In the genomic region with DNA sequence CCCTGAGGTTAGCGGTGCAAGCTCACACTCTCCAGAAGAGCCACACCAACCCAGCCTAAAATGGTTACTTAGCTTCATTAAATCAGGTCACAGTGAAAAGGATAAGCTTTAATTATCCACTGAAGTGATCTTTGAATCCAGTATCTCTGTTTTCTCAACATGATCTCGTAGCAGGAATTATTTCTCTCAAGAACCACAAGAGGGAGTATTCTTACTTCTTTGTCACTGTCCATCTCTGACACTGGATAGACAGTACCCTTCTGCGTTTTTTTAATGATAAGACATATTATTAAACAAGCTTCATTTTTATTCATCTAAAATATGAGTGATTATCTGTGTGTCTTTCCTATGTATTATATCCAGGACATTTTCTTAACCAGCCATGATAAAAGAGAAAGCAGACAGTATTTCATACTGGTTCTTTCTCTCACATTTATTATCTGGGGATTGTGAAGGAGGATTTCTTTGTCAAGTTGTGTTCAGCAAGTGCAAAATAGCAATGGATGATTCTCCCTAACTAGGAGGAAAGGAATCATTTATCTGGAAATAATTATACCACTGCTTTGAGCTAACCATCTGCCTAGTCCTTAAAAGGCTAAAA, we compare ENCODE assay signal across 9 cellular contexts.
A peak's percentile ranks its signal among the peaks of the same experiment; 100 is the strongest.
DNase-seq lines count a peak whose midpoint lies in the region; ATAC-seq lines count a peak whose summit lies in the region.
"Had no signal": no experiment of that assay in that cellular context is flagged by ENCODE, and none has a peak within 500 bp of the region (broad histone marks: within the 10 kb centered on the region; RNA-seq: fewer than 3 reads in every experiment).

No MANE protein-coding gene starts in this region.

- H3K4me1 Mint-ChIP-seq in stimulated activated memory B cell treated with anti-CD40 and anti-IgM and Interleukin-4, amounts not matched to agents 10 μg/mL and 1 μg/mL and 100 μg/mL, for 72 hours, result no peaks in the 10 kb centered on the region
- H3K4me1 Mint-ChIP-seq: activated naive CD4-positive, alpha-beta T cell treated with anti-CD3 and anti-CD28 coated beads, Interleukin-2, amount 50 U/mL, for 24 hours had no signal

- no peaks in the 10 kb centered on the region for H3K9me3 Mint-ChIP-seq in stimulated activated memory B cell treated with anti-CD40 and anti-IgM and Interleukin-4, amounts not matched to agents 10 μg/mL and 1 μg/mL and 100 μg/mL, for 72 hours
- H3K9me3 Mint-ChIP-seq: activated naive CD4-positive, alpha-beta T cell treated with anti-CD3 and anti-CD28 coated beads, Interleukin-2, amount 50 U/mL, for 24 hours had no signal

- no peak overlapping the region for H3K27ac ChIP-seq in right cardiac atrium (ENCODE audit: low read length)

- H3K9me3 ChIP-seq in adipocyte (ENCODE audit: control insufficient read depth, low read length), result no peaks in the 10 kb centered on the region
- H3K9me3 ChIP-seq in right cardiac atrium (ENCODE audit: control insufficient read depth, low read length), result no peaks in the 10 kb centered on the region

- ATAC-seq in HG02852 (IDR thresholded peaks at IDR 0.05; ENCODE audit: unreplicated experiment), result peak; percentile 70
- peak; percentile 50 to 56 for ATAC-seq in right cardiac atrium
- ATAC-seq in stimulated activated memory B cell treated with anti-CD40 and anti-IgM and Interleukin-4, amounts not matched to agents 10 μg/mL and 1 μg/mL and 100 μg/mL, for 72 hours, result peak; percentile 61
- ATAC-seq in GM21423 (IDR thresholded peaks at IDR 0.05; ENCODE audit: unreplicated experiment), result no peak

- H3K27me3 ChIP-seq in adipocyte (replicated peaks; ENCODE audit: control insufficient read depth, insufficient read depth, low read length) (no peaks in the 10 kb centered on the region), right cardiac atrium (ENCODE audit: control insufficient read depth, insufficient read depth) (no peaks in the 10 kb centered on the region)

- DNase-seq in NOMO-1 treated with DMSO at 0.1 percent for 48 hours (lab: John Stamatoyannopoulos, UW; ENCODE audit: unreplicated experiment) (peak; percentile 50), NOMO-1 treated with dmso at 0.1 percent for 144 hours (lab: John Stamatoyannopoulos, UW; ENCODE audit: unreplicated experiment) (no peak), NCI-H2029 (lab: John Stamatoyannopoulos, UW) (peak; percentile 2), adipocyte (ENCODE audit: low read depth) (peak; percentile 85), right cardiac atrium (no peak)

- H3K36me3 ChIP-seq in adipocyte (ENCODE audit: control insufficient read depth, insufficient read depth, low read length, severe bottlenecking), result no peaks in the 10 kb centered on the region

- H3K4me3 ChIP-seq in adipocyte (ENCODE audit: low read length) (no peak overlapping the region), right cardiac atrium (ENCODE audit: low read length) (no peak overlapping the region)

- H3K36me3 Mint-ChIP-seq in stimulated activated memory B cell treated with anti-CD40 and anti-IgM and Interleukin-4, amounts not matched to agents 10 μg/mL and 1 μg/mL and 100 μg/mL, for 72 hours, result no peaks in the 10 kb centered on the region
- H3K36me3 Mint-ChIP-seq: activated naive CD4-positive, alpha-beta T cell treated with anti-CD3 and anti-CD28 coated beads, Interleukin-2, amount 50 U/mL, for 24 hours had no signal

- no peak overlapping the region for H3K4me3 Mint-ChIP-seq in stimulated activated memory B cell treated with anti-CD40 and anti-IgM and Interleukin-4, amounts not matched to agents 10 μg/mL and 1 μg/mL and 100 μg/mL, for 72 hours
- H3K4me3 Mint-ChIP-seq: activated naive CD4-positive, alpha-beta T cell treated with anti-CD3 and anti-CD28 coated beads, Interleukin-2, amount 50 U/mL, for 24 hours had no signal

- peaks cover 6% of the 10 kb centered on the region for H3K27me3 Mint-ChIP-seq in stimulated activated memory B cell treated with anti-CD40 and anti-IgM and Interleukin-4, amounts not matched to agents 10 μg/mL and 1 μg/mL and 100 μg/mL, for 72 hours

- no peak overlapping the region for H3K9ac ChIP-seq in adipocyte (ENCODE audit: low read length)

- intact Hi-C loops in right cardiac atrium (cut with DNase I), result loop anchor here in 2 of 4 donors (5.0 kb wide), 2 partner anchors 145 to 150 kb away; no protein-coding TSS in a partner anchor

- H3K27ac Mint-ChIP-seq in stimulated activated memory B cell treated with anti-CD40 and anti-IgM and Interleukin-4, amounts not matched to agents 10 μg/mL and 1 μg/mL and 100 μg/mL, for 72 hours, result no peak overlapping the region
- H3K27ac Mint-ChIP-seq: activated naive CD4-positive, alpha-beta T cell treated with anti-CD3 and anti-CD28 coated beads, Interleukin-2, amount 50 U/mL, for 24 hours had no signal

- H3K4me1 ChIP-seq in adipocyte (ENCODE audit: control insufficient read depth, insufficient read depth, low read length), result no peaks in the 10 kb centered on the region
- no peaks in the 10 kb centered on the region for H3K4me1 ChIP-seq in right cardiac atrium (ENCODE audit: control insufficient read depth, insufficient read depth, low read length)

- 15% methylated on average over 3 of the region's 3 CpGs for WGBS in right cardiac atrium

Comparison
In these comparisons a context has a peak if more than half of its experiments do, and no peak if none do; other contexts are left out.
1. DNase-seq: peak in NOMO-1 treated with DMSO at 0.1 percent for 48 hours (single experiment), NCI-H2029 (single experiment) and adipocyte (single experiment); none in NOMO-1 treated with dmso at 0.1 percent for 144 hours (single experiment) and right cardiac atrium (0 of 3).